Comparison of ENCODE assay signal across 8 cellular contexts in genomic region chr9:73219985-73220626, GRCh38.
DNase-seq lines count a peak whose midpoint lies in the region; ATAC-seq and TF ChIP-seq lines count a peak whose summit lies in the region.

No MANE protein-coding gene starts in this region.

- no peak overlapping the region for H3K23ac ChIP-seq in H9 (ENCODE audit: insufficient read length, low read depth, low read length)

- peaks cover 25 to 27% of the 10 kb centered on the region in 2 experiments for H3K9me3 Mint-ChIP-seq in H9

- H3K4me1 ChIP-seq in hepatocyte (ENCODE audit: insufficient read depth) (no peaks in the 10 kb centered on the region), H9 (ENCODE audit: insufficient read depth, low read length) (peaks cover 4% of the 10 kb centered on the region; the same call in 1 of the 2 replicates)

- H3K9me2 ChIP-seq in hepatocyte (replicated peaks; ENCODE audit: insufficient read depth), result no peaks in the 10 kb centered on the region

- H3K23me2 ChIP-seq in H9 (ENCODE audit: insufficient read length, low read depth, low read length, poor library complexity, severe bottlenecking), result no peaks in the 10 kb centered on the region

- H2BK12ac ChIP-seq in H9 (ENCODE audit: insufficient read length, low read depth, low read length), result no peak overlapping the region

- peaks cover 17 to 32% (median 24%) of the 10 kb centered on the region in 3 experiments for H3K36me3 Mint-ChIP-seq in H9 (ENCODE audit: insufficient read depth in 1 of 3, low read depth in 3 of 3)

- H3K79me2 ChIP-seq in hepatocyte (no peaks in the 10 kb centered on the region), H9 (ENCODE audit: insufficient read depth, low read length) (no peaks in the 10 kb centered on the region)

- no peak overlapping the region for H2BK20ac ChIP-seq in H9 (ENCODE audit: low read depth, low read length, poor library complexity, severe bottlenecking)

- H2AFZ ChIP-seq in hepatocyte (no peak overlapping the region), H9 (ENCODE audit: low read length) (no peak overlapping the region)

- no peak overlapping the region for H3K14ac ChIP-seq in H9 (ENCODE audit: insufficient read depth, low read length)

- no peak overlapping the region for H3K4me3 Mint-ChIP-seq in H9

- no peak overlapping the region for H3T11ph ChIP-seq in H9 (ENCODE audit: low read length)

- no peaks in the 10 kb centered on the region for H3K36me3 ChIP-seq in hepatocyte (replicated peaks; ENCODE audit: insufficient read depth, low read depth)

- H2BK120ac ChIP-seq in H9 (ENCODE audit: low read depth, low read length, poor library complexity, severe bottlenecking), result no peak overlapping the region

- H3K27me3 ChIP-seq in hepatocyte, result no peaks in the 10 kb centered on the region
- no peaks in the 10 kb centered on the region for H3K27me3 ChIP-seq in H9 (ENCODE audit: insufficient read depth, low read length)

- no peak overlapping the region for H2BK5ac ChIP-seq in H9 (ENCODE audit: insufficient read length, low read length)

- no peak overlapping the region for H3K56ac ChIP-seq in H9 (ENCODE audit: insufficient read length, low read depth, low read length)

- H2AK5ac ChIP-seq in H9 (ENCODE audit: insufficient read length, low read length), result no peak overlapping the region

- H3K18ac ChIP-seq in H9 (ENCODE audit: insufficient read length, low read depth, low read length), result no peak overlapping the region

- H3K27ac Mint-ChIP-seq in H9, result peak overlapping the region in 1 of 3 experiments; percentile 66; a peak in 1 of 7 replicates

- no peak overlapping the region for H3K4me2 ChIP-seq in hepatocyte
- no peak overlapping the region for H3K4me2 ChIP-seq in H9 (ENCODE audit: insufficient read depth, insufficient read length, low read length)

- H3K27me3 Mint-ChIP-seq in H9 (ENCODE audit: low read depth), result no peaks in the 10 kb centered on the region

- no peak overlapping the region for H3K9ac ChIP-seq in H9 (ENCODE audit: extremely low read depth, insufficient read length, low read length)

- 95% methylated on average over 1 of the region's 1 CpG for WGBS in hepatocyte (ENCODE audit: low lambda C conversion rate, missing lambda C conversion rate)
- no CpG with 5 or more reads among the region's 1 CpG for WGBS in H9 (ENCODE audit: extremely low coverage, insufficient read length, low lambda C conversion rate)

- H3K27ac ChIP-seq in hepatocyte (no peak overlapping the region), H9 (ENCODE audit: insufficient read length, low read depth, low read length) (no peak overlapping the region)

- H3K9me3 ChIP-seq in hepatocyte (ENCODE audit: low read depth) (no peaks in the 10 kb centered on the region), H9 (ENCODE audit: control insufficient read depth, low read depth, low read length) (no peaks in the 10 kb centered on the region)

- no peak overlapping the region for H4K91ac ChIP-seq in H9 (ENCODE audit: insufficient read length, low read depth, low read length)

- DNase-seq in activated CD4-positive, CD25-positive, alpha-beta regulatory T cell (lab: John Stamatoyannopoulos, UW), result no peak
- peak; percentile 20 for DNase-seq in OCI-M1 (lab: John Stamatoyannopoulos, UW)
- DNase-seq in hepatocyte (ENCODE audit: low spot score), result peak; percentile 13
- no peak for DNase-seq in NCI-H524 (lab: John Stamatoyannopoulos, UW)
- DNase-seq in HT-29 (ENCODE audit: low spot score), result no peak
- DNase-seq in H9, result no peak

- ATAC-seq in activated CD4-positive, CD25-positive, alpha-beta regulatory T cell treated with anti-CD3 and anti-CD28 coated beads, Interleukin-2, amount 50 U/mL, for 24 hours, result peak; percentile 74 to 81
- ATAC-seq in HG02642 (IDR thresholded peaks at IDR 0.05; ENCODE audit: poor library complexity, unreplicated experiment), result peak; percentile 90

- H4K20me1 ChIP-seq in hepatocyte (ENCODE audit: insufficient read depth, poor library complexity, severe bottlenecking) (no peaks in the 10 kb centered on the region), H9 (ENCODE audit: control insufficient read depth, insufficient read depth, insufficient read length) (no peaks in the 10 kb centered on the region)

- no peak overlapping the region for H3K4me3 ChIP-seq in hepatocyte

- H4K8ac ChIP-seq in H9 (replicated peaks; ENCODE audit: insufficient read length, low read depth, low read length), result no peak overlapping the region

- H2BK15ac ChIP-seq in H9 (ENCODE audit: low read depth, low read length), result no peak overlapping the region

- no peak overlapping the region for H4K5ac ChIP-seq in H9 (ENCODE audit: insufficient read length, low read depth, low read length)

- peaks cover 22 to 31% of the 10 kb centered on the region in 2 experiments for H3K4me1 Mint-ChIP-seq in H9

- no peak overlapping the region for H3K4ac ChIP-seq in H9 (ENCODE audit: low read depth, low read length)

- TF ChIP-seq CTCF in hepatocyte (IDR thresholded peaks at IDR 0.05; ENCODE audit: poor library complexity) (no peak), H9 (conservative IDR thresholded peaks at IDR 0.05) (no peak)

- H3K79me1 ChIP-seq in H9 (ENCODE audit: insufficient read depth, low read depth, low read length, poor library complexity, severe bottlenecking), result no peaks in the 10 kb centered on the region

Comparison
In these comparisons a context has a peak if more than half of its experiments do, and no peak if none do; other contexts are left out.
1. DNase-seq: peak in OCI-M1 (single experiment) and hepatocyte (single experiment); none in activated CD4-positive, CD25-positive, alpha-beta regulatory T cell (0 of 4), NCI-H524 (0 of 2), HT-29 (single experiment) and H9 (single experiment).